25 cellular contexts compared by ENCODE assay signal in genomic region chr3:186454881-186455703, GRCh38.
"Had no signal": no experiment of that assay in that cellular context is flagged by ENCODE, and none has a peak within 500 bp of the region (broad histone marks: within the 10 kb centered on the region; RNA-seq: fewer than 3 reads in every experiment).

No MANE protein-coding gene starts in this region.

- H3K27me3 ChIP-seq: right atrium auricular region, upper lobe of right lung, uterus had no signal

- H3K4me2 ChIP-seq: smooth muscle cell had no signal

- H3K27ac ChIP-seq: prostate gland, right atrium auricular region, suprapubic skin, transverse colon, upper lobe of right lung, uterus had no signal

- H3K4me1 ChIP-seq: prostate gland, right atrium auricular region, suprapubic skin, transverse colon, upper lobe of right lung, uterus had no signal

- H3K4me3 ChIP-seq: prostate gland, right atrium auricular region, smooth muscle cell, suprapubic skin, transverse colon, upper lobe of right lung, uterus had no signal

- FAIRE-seq: endometrium, frontal cortex, kidney had no signal

- H3K9me3 ChIP-seq: prostate gland, right atrium auricular region, suprapubic skin, transverse colon, upper lobe of right lung, uterus had no signal

- ATAC-seq: effector memory CD8-positive, alpha-beta T cell; left lobe of liver; naive thymus-derived CD8-positive, alpha-beta T cell; sciatic nerve; stimulated activated naive CD8-positive, alpha-beta T cell treated with anti-CD3 and anti-CD28 coated beads, Interleukin-15, amount 100 ng/mL, for 72 hours; upper lobe of right lung had no signal

- DNase-seq: cortex of kidney; effector memory CD8-positive, alpha-beta T cell; erythroblast; hypothalamus; kidney; naive thymus-derived CD8-positive, alpha-beta T cell; nephron progenitor cell; nucleus accumbens; stimulated activated CD4-positive, alpha-beta T cell treated with anti-CD3 and anti-CD28 coated beads, Interleukin-12 subunit alpha, Interleukin-12 subunit beta, amount 100 ng/mL, for 4 hours; stimulated activated CD4-positive, alpha-beta T cell treated with anti-CD3 and anti-CD28 coated beads, Interleukin-1b, Interleukin-23, amount 100 ng/mL, for 48 hours; stimulated activated CD4-positive, alpha-beta T cell treated with anti-CD3 and anti-CD28 coated beads, Interleukin-4, amount 100 ng/mL, for 1 hour; stimulated activated CD8-positive, alpha-beta memory T cell treated with anti-CD3 and anti-CD28 coated beads, Interleukin-4, amount 100 ng/mL, for 48 hours; stimulated activated naive CD4-positive, alpha-beta T cell; stimulated activated naive CD8-positive, alpha-beta T cell treated with anti-CD3 and anti-CD28 coated beads, Interleukin-15, amount 100 ng/mL, for 72 hours; transverse colon; upper lobe of right lung; uterus had no signal

- H3K36me3 ChIP-seq: prostate gland, right atrium auricular region, suprapubic skin, transverse colon, upper lobe of right lung, uterus had no signal
